Comparison of ENCODE assay signal across 16 cellular contexts in the genomic region with DNA sequence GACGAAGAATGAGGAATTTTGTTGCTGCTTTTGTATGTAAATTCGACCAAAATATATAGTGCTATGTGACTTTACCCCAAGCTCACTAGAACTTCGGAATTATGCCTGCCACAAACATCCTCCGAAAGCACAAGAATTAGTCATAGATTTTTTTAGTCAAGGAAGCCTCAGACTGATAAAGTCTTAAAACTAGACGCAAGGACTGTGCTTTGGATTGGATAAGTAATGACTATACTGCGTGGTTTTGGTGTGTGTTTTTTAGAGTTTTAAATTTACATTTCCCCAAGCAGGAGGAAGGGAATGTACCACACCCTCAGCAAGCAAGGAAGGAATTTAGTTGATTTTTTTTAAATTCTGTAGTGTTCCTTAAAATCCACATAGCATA. TPM values are rescaled to one million over a fixed set of nuclear protein-coding genes. Genes with fewer than 3 reads are reported as not detected.
A peak's percentile ranks its signal among the peaks of the same experiment; 100 is the strongest.
DNase-seq lines count a peak whose midpoint lies in the region; ATAC-seq, FAIRE-seq and TF ChIP-seq lines count a peak whose summit lies in the region.
"Had no signal": no experiment of that assay in that cellular context is flagged by ENCODE, and none has a peak within 500 bp of the region (broad histone marks: within the 10 kb centered on the region; RNA-seq: fewer than 3 reads in every experiment).

No MANE protein-coding gene starts in this region.

- peak overlapping the region; percentile 6 for H3K4me2 ChIP-seq in PC-3 (ENCODE audit: low read length)
- peak overlapping the region; percentile 50 for H3K4me2 ChIP-seq in endothelial cell of umbilical vein (ENCODE audit: insufficient read depth, low read length)
- H3K4me2 ChIP-seq: A549 had no signal

- H3K27me3 ChIP-seq in PC-3 (ENCODE audit: low read length): no peaks in the 10 kb centered on the region
- H3K27me3 ChIP-seq in endothelial cell of umbilical vein (ENCODE audit: control insufficient read depth in 2 of 2, insufficient read depth in 2 of 2, low read length in 2 of 2): no peaks in the 10 kb centered on the region
- H3K27me3 ChIP-seq in muscle layer of colon (ENCODE audit: control insufficient read depth in 1 of 2, insufficient read depth in 2 of 2, low read length in 2 of 2): no peaks in the 10 kb centered on the region
- no peaks in the 10 kb centered on the region for H3K27me3 ChIP-seq in body of pancreas

- H3K9me1 ChIP-seq in endothelial cell of umbilical vein (replicated peaks; ENCODE audit: control insufficient read depth, extremely low read depth, insufficient read depth, low read length): no peaks in the 10 kb centered on the region

- intact Hi-C loops in PC-3 (cut with micrococcal nuclease) (no loop called here), endothelial cell of umbilical vein (cut with micrococcal nuclease) (loop anchor here (1.0 kb wide), 1 partner anchor 7 kb away; no protein-coding TSS in a partner anchor), body of pancreas (cut with DNase I) (no loop called here)
- intact Hi-C loops in activated CD8-positive, alpha-beta T cell treated with anti-CD3 and anti-CD28 coated beads for 36 hours (cut with micrococcal nuclease): no loop called here

- FAIRE-seq in endothelial cell of umbilical vein (lab: Jason Lieb, UNC): peak; percentile 81
- FAIRE-seq: A549, D721Med had no signal

- H3K9ac ChIP-seq in PC-3 (ENCODE audit: low read length): no peak overlapping the region
- no peak overlapping the region for H3K9ac ChIP-seq in endothelial cell of umbilical vein (replicated peaks; ENCODE audit: extremely low read depth, insufficient read depth, low read length)
- no peak overlapping the region for H3K9ac ChIP-seq in muscle layer of colon (ENCODE audit: low read length)

- no peaks in the 10 kb centered on the region for H3K9me2 ChIP-seq in PC-3 (replicated peaks; ENCODE audit: low read length)

- CTCF ChIA-PET in PC-3 (lab: Charles Lee) (no interaction called here), endothelial cell of umbilical vein (lab: Charles Lee) (interaction anchor here (1.0 to 2.0 kb wide), 4 partner anchors 9 to 105 kb away, joined by 3 to 5 read pairs (median 4); no protein-coding TSS in a partner anchor)
- CTCF ChIA-PET in activated CD8-positive, alpha-beta T cell treated with anti-CD3 and anti-CD28 coated beads for 36 hours (lab: Charles Lee): no interaction called here

- ATAC-seq in PC-3: peak; percentile 96
- ATAC-seq in body of pancreas: no peak
- ATAC-seq in HG02970 (IDR thresholded peaks at IDR 0.05; ENCODE audit: low FRiP score, unreplicated experiment): no peak
- ATAC-seq in activated CD8-positive, alpha-beta T cell treated with anti-CD3 and anti-CD28 coated beads for 36 hours: no peak
- ATAC-seq: A549, natural killer cell had no signal

- TF ChIP-seq CTCF in PC-3 (conservative IDR thresholded peaks at IDR 0.05; ENCODE audit: low read depth, low read length) (no peak), endothelial cell of umbilical vein (IDR thresholded peaks at IDR 0.05; ENCODE audit: extremely low read depth in 1 of 2, insufficient read depth in 1 of 2, low read depth in 1 of 2, low read length in 2 of 2) (no peak), body of pancreas (IDR thresholded peaks at IDR 0.05) (no peak)
- TF ChIP-seq CTCF in activated CD8-positive, alpha-beta T cell treated with anti-CD3 and anti-CD28 coated beads for 36 hours (IDR thresholded peaks at IDR 0.05): no peak

- H4K20me1 ChIP-seq in PC-3 (ENCODE audit: low read length): no peaks in the 10 kb centered on the region; the same call in 1 of the 2 replicates
- peaks cover 3% of the 10 kb centered on the region for H4K20me1 ChIP-seq in endothelial cell of umbilical vein (replicated peaks; ENCODE audit: control insufficient read depth, extremely low read depth, insufficient read depth, low read length)

- BruUV-seq in PC-3 (replicated peaks; lab: Mats Ljungman, UMichigan) (no TSS peak), endothelial cell of umbilical vein (replicated peaks; lab: Mats Ljungman, UMichigan) (no TSS peak)

- no peak for TF ChIP-seq POLR2A in endothelial cell of umbilical vein (IDR thresholded peaks at IDR 0.05; ENCODE audit: low read depth, low read length)
- TF ChIP-seq POLR2A in body of pancreas (IDR thresholded peaks at IDR 0.05): no peak

- H3K27ac Mint-ChIP-seq in activated CD8-positive, alpha-beta T cell treated with anti-CD3 and anti-CD28 coated beads for 36 hours: no peak overlapping the region
- H3K27ac Mint-ChIP-seq: dendritic cell treated with granulocyte-macrophage colony-stimulating factor and Interleukin-4, amounts not matched to agents 40 ng/mL and 50 ng/mL, for 4 days; natural killer cell had no signal

- H3K4me3 ChIP-seq in PC-3 (ENCODE audit: low read length) (no peak overlapping the region), endothelial cell of umbilical vein (replicated peaks in 1 of 3; ENCODE audit: insufficient read depth in 1 of 3, low read depth in 1 of 3, low read length in 3 of 3) (no peak overlapping the region), muscle layer of colon (ENCODE audit: low read depth in 1 of 2, low read length in 2 of 2) (no peak overlapping the region), body of pancreas (no peak overlapping the region)
- H3K4me3 ChIP-seq: A549 had no signal

- peaks cover 9% of the 10 kb centered on the region for H3K27me3 Mint-ChIP-seq in activated CD8-positive, alpha-beta T cell treated with anti-CD3 and anti-CD28 coated beads for 36 hours
- H3K27me3 Mint-ChIP-seq: dendritic cell treated with granulocyte-macrophage colony-stimulating factor and Interleukin-4, amounts not matched to agents 40 ng/mL and 50 ng/mL, for 4 days had no signal

- DNase-seq in A172 (ENCODE audit: low spot score): peak; percentile 14
- peak; percentile 43 for DNase-seq in PC-3
- DNase-seq in endothelial cell of umbilical vein (ENCODE audit: low read depth, low spot score): peak; percentile 35
- no peak for DNase-seq in activated effector memory CD4-positive, alpha-beta T cell treated with anti-CD3 and anti-CD28 coated beads, Interleukin-2, amount 50 U/mL, for 16 hours
- no peak for DNase-seq in body of pancreas
- DNase-seq in activated CD8-positive, alpha-beta T cell treated with anti-CD3 and anti-CD28 coated beads for 36 hours: no peak
- DNase-seq: activated naive CD4-positive, alpha-beta T cell treated with anti-CD3 and anti-CD28 coated beads, Interleukin-2, amount 50 U/mL, for 16 hours; left cardiac atrium; natural killer cell; NCI-H510A treated with DMSO at 0.1 percent for 48 hours; T1000 had no signal

- POLR2A ChIA-PET in PC-3 (lab: Charles Lee; ENCODE audit: unreplicated experiment) (no interaction called here), endothelial cell of umbilical vein (lab: Charles Lee) (interaction anchor here (0.7 to 1.3 kb wide), 3 partner anchors 10 to 390 kb away, joined by 3 to 5 read pairs (median 4); a partner anchor contains a TSS)
- POLR2A ChIA-PET in activated CD8-positive, alpha-beta T cell treated with anti-CD3 and anti-CD28 coated beads for 36 hours (lab: Charles Lee): interaction anchor here (0.6 kb wide), 1 partner anchor 8 kb away, joined by 3 read pairs; no protein-coding TSS in a partner anchor

- H3K9me3 ChIP-seq in PC-3 (ENCODE audit: low read length): no peaks in the 10 kb centered on the region
- H3K9me3 ChIP-seq in endothelial cell of umbilical vein (replicated peaks; ENCODE audit: control insufficient read depth, insufficient read depth, low read length): no peaks in the 10 kb centered on the region
- no peaks in the 10 kb centered on the region for H3K9me3 ChIP-seq in muscle layer of colon (ENCODE audit: low read length)
- H3K9me3 ChIP-seq in body of pancreas: no peaks in the 10 kb centered on the region
- H3K9me3 ChIP-seq: A549 had no signal

- no peaks in the 10 kb centered on the region for H3K36me3 Mint-ChIP-seq in activated CD8-positive, alpha-beta T cell treated with anti-CD3 and anti-CD28 coated beads for 36 hours (ENCODE audit: low read depth)
- H3K36me3 Mint-ChIP-seq: natural killer cell had no signal

- H3F3A ChIP-seq in PC-3 (ENCODE audit: low read length, unreplicated experiment): no peaks in the 10 kb centered on the region

- no peaks in the 10 kb centered on the region for H3K9me3 Mint-ChIP-seq in activated CD8-positive, alpha-beta T cell treated with anti-CD3 and anti-CD28 coated beads for 36 hours
- H3K9me3 Mint-ChIP-seq: dendritic cell treated with granulocyte-macrophage colony-stimulating factor and Interleukin-4, amounts not matched to agents 40 ng/mL and 50 ng/mL, for 4 days had no signal

- no peak overlapping the region for H3K27ac ChIP-seq in PC-3 (ENCODE audit: low read length)
- H3K27ac ChIP-seq in endothelial cell of umbilical vein (ENCODE audit: insufficient read depth, low read depth, low read length): no peak overlapping the region
- peak overlapping the region; percentile 27 for H3K27ac ChIP-seq in muscle layer of colon (ENCODE audit: low read depth, low read length)
- H3K27ac ChIP-seq in body of pancreas: peak overlapping the region in 2 of 4 donors; percentile 17 to 33
- H3K27ac ChIP-seq: A549 had no signal

- no peak overlapping the region for H3K4me3 Mint-ChIP-seq in activated CD8-positive, alpha-beta T cell treated with anti-CD3 and anti-CD28 coated beads for 36 hours
- H3K4me3 Mint-ChIP-seq: dendritic cell treated with granulocyte-macrophage colony-stimulating factor and Interleukin-4, amounts not matched to agents 40 ng/mL and 50 ng/mL, for 4 days; natural killer cell had no signal

- no peaks in the 10 kb centered on the region for H3K4me1 Mint-ChIP-seq in activated CD8-positive, alpha-beta T cell treated with anti-CD3 and anti-CD28 coated beads for 36 hours (ENCODE audit: low read depth)
- H3K4me1 Mint-ChIP-seq: natural killer cell had no signal

- H3K4me1 ChIP-seq in PC-3 (ENCODE audit: insufficient read depth, low read length): peaks cover 13% of the 10 kb centered on the region
- H3K4me1 ChIP-seq in endothelial cell of umbilical vein (ENCODE audit: control insufficient read depth, extremely low read depth, insufficient read depth, low read length): peaks cover 14% of the 10 kb centered on the region
- peaks cover 55% of the 10 kb centered on the region for H3K4me1 ChIP-seq in muscle layer of colon (ENCODE audit: insufficient read depth, low read length)
- peaks cover 86% of the 10 kb centered on the region for H3K4me1 ChIP-seq in body of pancreas
- H3K4me1 ChIP-seq: A549 had no signal

- H2AFZ ChIP-seq in PC-3 (ENCODE audit: low read length): no peak overlapping the region
- no peak overlapping the region for H2AFZ ChIP-seq in endothelial cell of umbilical vein (ENCODE audit: low read depth, low read length)

- H3K79me2 ChIP-seq in PC-3 (ENCODE audit: low read length) (no peaks in the 10 kb centered on the region), endothelial cell of umbilical vein (ENCODE audit: control insufficient read depth, insufficient read depth, low read length) (peaks cover 88% of the 10 kb centered on the region)

- WGBS in body of pancreas, 2 donors: 47 to 59% methylated on average over 6 of the region's 6 CpGs

- H3K36me3 ChIP-seq in PC-3 (ENCODE audit: low read depth, low read length) (no peaks in the 10 kb centered on the region), endothelial cell of umbilical vein (ENCODE audit: control insufficient read depth in 2 of 2, extremely low read depth in 1 of 2, insufficient read depth in 2 of 2, low read length in 2 of 2) (peaks cover 1 to 7% of the 10 kb centered on the region in 2 experiments), muscle layer of colon (ENCODE audit: insufficient read depth, low read length) (no peaks in the 10 kb centered on the region), body of pancreas (replicated peaks in 1 of 2; ENCODE audit: insufficient read depth in 1 of 2, low read depth in 2 of 2) (no peaks in the 10 kb centered on the region)

- dilution Hi-C loops in endothelial cell of umbilical vein (cut with MboI; ENCODE audit: extremely low pct_ligation_motif_present, low sequenced_read_pairs): no loop called here

RNA-seq across cellular contexts. Expression of a gene that starts 10.4 kb away (rescaled TPM):
- total RNA-seq in A172 (2014; rRNA removed; shearing (Covaris generic)): 32.3 and 49.4 TPM in 2 replicates
- 15.3 and 19.1 TPM in 2 replicates for total RNA-seq in PC-3 (2014; rRNA removed)
- total RNA-seq in endothelial cell of umbilical vein: 163 and 199 TPM in 2 replicates
- 121 and 122 TPM in 2 replicates for polyA plus RNA-seq in endothelial cell of umbilical vein
- polyA plus RNA-seq in endothelial cell of umbilical vein (2011; cell fraction: cytosol; rRNA removed): 113 and 126 TPM in 2 replicates
- 190 and 208 TPM in 2 replicates for polyA plus RNA-seq in endothelial cell of umbilical vein (2011; cell fraction: nucleus; rRNA removed)
- 109 and 154 TPM in 2 replicates for polyA plus RNA-seq in endothelial cell of umbilical vein (2012)
- 342 and 361 TPM in 2 replicates for polyA minus RNA-seq in endothelial cell of umbilical vein
- polyA minus RNA-seq in endothelial cell of umbilical vein (2011; cell fraction: cytosol; rRNA and poly(A)+ RNA removed): 20.7 TPM
- 274 and 359 TPM in 2 replicates for polyA minus RNA-seq in endothelial cell of umbilical vein (2011; cell fraction: nucleus; rRNA and poly(A)+ RNA removed)
- 10 to 100 TPM; 39.6 to 73.4 TPM for total RNA-seq in body of pancreas
- total RNA-seq in activated CD8-positive, alpha-beta T cell treated with anti-CD3 and anti-CD28 coated beads for 36 hours: not detected

Comparison
In these comparisons a context has a peak if more than half of its experiments do, and no peak if none do; other contexts are left out.
1. DNase-seq: peak in A172 (single experiment), PC-3 (single experiment) and endothelial cell of umbilical vein (single experiment); none in activated effector memory CD4-positive, alpha-beta T cell treated with anti-CD3 and anti-CD28 coated beads, Interleukin-2, amount 50 U/mL, for 16 hours (single experiment), body of pancreas (0 of 4) and activated CD8-positive, alpha-beta T cell treated with anti-CD3 and anti-CD28 coated beads for 36 hours (single experiment).
2. RNA of a gene that starts 10.4 kb away (total RNA-seq): 163 to 199 TPM in endothelial cell of umbilical vein, 39.6 to 73.4 TPM in body of pancreas, 32.3 to 49.4 TPM in A172 and 15.3 to 19.1 TPM in PC-3; not detected in activated CD8-positive, alpha-beta T cell treated with anti-CD3 and anti-CD28 coated beads for 36 hours; every median in the first group is over 10 times any median in the second.